ENCODE assay signal across 18 cellular contexts in the genomic region with DNA sequence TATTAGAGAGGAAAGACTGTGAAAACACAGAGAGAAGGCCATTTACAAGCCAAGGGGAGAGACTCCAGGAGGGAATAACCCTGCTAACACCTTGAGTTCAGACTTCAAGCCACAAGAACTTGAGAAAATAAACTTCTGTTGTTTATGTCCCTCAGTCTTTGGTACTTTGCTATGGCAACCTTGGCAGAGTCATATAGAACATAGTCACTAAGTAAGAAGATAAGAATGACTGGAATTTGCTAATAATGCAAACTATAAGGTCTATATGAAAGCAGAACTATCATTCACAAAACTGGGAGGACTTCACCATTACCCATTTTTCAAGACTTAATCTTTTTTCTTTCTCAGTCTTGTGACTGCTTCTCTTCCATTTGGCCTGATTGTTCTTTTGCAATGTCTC.
DNase-seq lines count a peak whose midpoint lies in the region; ATAC-seq, FAIRE-seq and TF ChIP-seq lines count a peak whose summit lies in the region.
"Had no signal": no experiment of that assay in that cellular context is flagged by ENCODE, and none has a peak within 500 bp of the region (broad histone marks: within the 10 kb centered on the region; RNA-seq: fewer than 3 reads in every experiment).

No MANE protein-coding gene starts in this region.

- H3K27me3 Mint-ChIP-seq in activated naive CD8-positive, alpha-beta T cell treated with anti-CD3 and anti-CD28 coated beads, Interleukin-2, amount 50 U/mL, for 24 hours: no peaks in the 10 kb centered on the region
- H3K27me3 Mint-ChIP-seq: activated naive CD8-positive, alpha-beta T cell treated with anti-CD3 and anti-CD28 coated beads, Interleukin-2, amount 10 ng/mL, durations not matched to agents 7 days and 5 days had no signal

- no peak overlapping the region for H3K18ac ChIP-seq in mesendoderm (ENCODE audit: low read length)

- ATAC-seq in activated naive CD8-positive, alpha-beta T cell treated with anti-CD3 and anti-CD28 coated beads, Interleukin-2, amount 50 U/mL, for 24 hours: no peak
- ATAC-seq: naive thymus-derived CD4-positive, alpha-beta T cell; psoas muscle had no signal

- no peak overlapping the region for H3K27ac Mint-ChIP-seq in activated naive CD8-positive, alpha-beta T cell treated with anti-CD3 and anti-CD28 coated beads, Interleukin-2, amount 50 U/mL, for 24 hours
- H3K27ac Mint-ChIP-seq: activated naive CD8-positive, alpha-beta T cell treated with anti-CD3 and anti-CD28 coated beads, Interleukin-2, amount 10 ng/mL, durations not matched to agents 7 days and 5 days; naive thymus-derived CD4-positive, alpha-beta T cell had no signal

- no peak overlapping the region for H2BK15ac ChIP-seq in mesendoderm (replicated peaks; ENCODE audit: low read depth)

- H4K8ac ChIP-seq in mesendoderm (ENCODE audit: low read depth, low read length): no peak overlapping the region

- no peak overlapping the region for H3K4me3 Mint-ChIP-seq in activated naive CD8-positive, alpha-beta T cell treated with anti-CD3 and anti-CD28 coated beads, Interleukin-2, amount 50 U/mL, for 24 hours
- H3K4me3 Mint-ChIP-seq: activated naive CD8-positive, alpha-beta T cell treated with anti-CD3 and anti-CD28 coated beads, Interleukin-2, amount 10 ng/mL, durations not matched to agents 7 days and 5 days; naive thymus-derived CD4-positive, alpha-beta T cell had no signal

- no peak overlapping the region for H4K5ac ChIP-seq in mesendoderm (ENCODE audit: low read length)

- no peak overlapping the region for H3K23ac ChIP-seq in mesendoderm (ENCODE audit: low read length)

- no peaks in the 10 kb centered on the region for H3K9me3 ChIP-seq in endothelial cell of umbilical vein (replicated peaks; ENCODE audit: control insufficient read depth, insufficient read depth, low read length)

- H3K4me1 ChIP-seq in endothelial cell of umbilical vein (ENCODE audit: control insufficient read depth, extremely low read depth, insufficient read depth, low read length) (no peaks in the 10 kb centered on the region), mesendoderm (ENCODE audit: control insufficient read depth, low read depth, low read length) (no peaks in the 10 kb centered on the region)
- H3K4me1 ChIP-seq: BLaER1, psoas muscle had no signal

- no peak for TF ChIP-seq POLR2A in endothelial cell of umbilical vein (IDR thresholded peaks at IDR 0.05; ENCODE audit: low read depth, low read length)

- no peak overlapping the region for H3K4me2 ChIP-seq in endothelial cell of umbilical vein (ENCODE audit: insufficient read depth, low read length)
- H3K4me2 ChIP-seq in mesendoderm (ENCODE audit: low read length): no peak overlapping the region
- H3K4me2 ChIP-seq: BLaER1 had no signal

- H3K79me2 ChIP-seq in endothelial cell of umbilical vein (ENCODE audit: control insufficient read depth, insufficient read depth, low read length): no peaks in the 10 kb centered on the region
- H3K79me2 ChIP-seq in mesendoderm (ENCODE audit: control insufficient read depth, insufficient read depth, low read length): no peaks in the 10 kb centered on the region

- DNase-seq in AG10803 (ENCODE audit: low read depth) (peak; percentile 74), HT1080 (ENCODE audit: low read depth) (peak; percentile 13), endothelial cell of umbilical vein (ENCODE audit: low read depth, low spot score) (peak; percentile 23), mesendoderm (peak; percentile 5), GDM1 (lab: John Stamatoyannopoulos, UW) (no peak), cerebellar nuclear complex (lab: John Stamatoyannopoulos, UW) (no peak), nucleus accumbens (lab: John Stamatoyannopoulos, UW) (no peak)
- no peak for DNase-seq in activated naive CD8-positive, alpha-beta T cell treated with anti-CD3 and anti-CD28 coated beads, Interleukin-2, amount 50 U/mL, for 24 hours
- DNase-seq: activated naive CD8-positive, alpha-beta T cell treated with anti-CD3 and anti-CD28 coated beads, Interleukin-2, amount 10 ng/mL, durations not matched to agents 7 days and 5 days; naive thymus-derived CD4-positive, alpha-beta T cell; NCI-H1694 treated with DMSO at 0.1 percent for 48 hours; NCI-H446 treated with DMSO at 0.1 percent for 48 hours; psoas muscle; SHP77 treated with DMSO at 0.1 percent for 48 hours had no signal

- peaks cover 4% of the 10 kb centered on the region for H3K9me3 Mint-ChIP-seq in activated naive CD8-positive, alpha-beta T cell treated with anti-CD3 and anti-CD28 coated beads, Interleukin-2, amount 50 U/mL, for 24 hours

- H3K27me3 ChIP-seq in endothelial cell of umbilical vein (ENCODE audit: control insufficient read depth in 2 of 2, insufficient read depth in 2 of 2, low read length in 2 of 2) (no peaks in the 10 kb centered on the region), mesendoderm (ENCODE audit: insufficient read depth, low read length, poor library complexity) (no peaks in the 10 kb centered on the region)
- H3K27me3 ChIP-seq: BLaER1 had no signal

- H3K27ac ChIP-seq in endothelial cell of umbilical vein (ENCODE audit: insufficient read depth, low read depth, low read length) (no peak overlapping the region), mesendoderm (ENCODE audit: low read depth, low read length) (no peak overlapping the region)
- H3K27ac ChIP-seq: BLaER1, epithelial cell of prostate, psoas muscle had no signal

- no peak overlapping the region for H3K9ac ChIP-seq in endothelial cell of umbilical vein (replicated peaks; ENCODE audit: extremely low read depth, insufficient read depth, low read length)
- no peak overlapping the region for H3K9ac ChIP-seq in mesendoderm (ENCODE audit: low read length)
- H3K9ac ChIP-seq: BLaER1 had no signal

- no peak overlapping the region for H3K4me3 ChIP-seq in AG10803 (ENCODE audit: low read length)
- no peak overlapping the region for H3K4me3 ChIP-seq in endothelial cell of umbilical vein (replicated peaks in 1 of 3; ENCODE audit: insufficient read depth in 1 of 3, low read depth in 1 of 3, low read length in 3 of 3)
- no peak overlapping the region for H3K4me3 ChIP-seq in mesendoderm (ENCODE audit: low read length)
- H3K4me3 ChIP-seq: BLaER1, psoas muscle had no signal

- H3K36me3 ChIP-seq in endothelial cell of umbilical vein (ENCODE audit: control insufficient read depth in 2 of 2, extremely low read depth in 1 of 2, insufficient read depth in 2 of 2, low read length in 2 of 2) (no peaks in the 10 kb centered on the region), mesendoderm (ENCODE audit: control insufficient read depth, insufficient read depth, low read length) (no peaks in the 10 kb centered on the region)
- H3K36me3 ChIP-seq: BLaER1 had no signal

- no peak overlapping the region for H3K4ac ChIP-seq in mesendoderm (ENCODE audit: low read depth, low read length)

- no peak overlapping the region for H2AK5ac ChIP-seq in mesendoderm (ENCODE audit: low read length)

- H3K79me1 ChIP-seq in mesendoderm (ENCODE audit: low read length): no peaks in the 10 kb centered on the region

- no peaks in the 10 kb centered on the region for H4K20me1 ChIP-seq in endothelial cell of umbilical vein (replicated peaks; ENCODE audit: control insufficient read depth, extremely low read depth, insufficient read depth, low read length)
- H4K20me1 ChIP-seq: BLaER1 had no signal

- BruUV-seq in endothelial cell of umbilical vein (replicated peaks; lab: Mats Ljungman, UMichigan): no TSS peak

- H3K36me3 Mint-ChIP-seq in activated naive CD8-positive, alpha-beta T cell treated with anti-CD3 and anti-CD28 coated beads, Interleukin-2, amount 50 U/mL, for 24 hours (ENCODE audit: low read depth): no peaks in the 10 kb centered on the region
- H3K36me3 Mint-ChIP-seq: activated naive CD8-positive, alpha-beta T cell treated with anti-CD3 and anti-CD28 coated beads, Interleukin-2, amount 10 ng/mL, durations not matched to agents 7 days and 5 days; naive thymus-derived CD4-positive, alpha-beta T cell had no signal

- dilution Hi-C loops in endothelial cell of umbilical vein (cut with MboI; ENCODE audit: extremely low pct_ligation_motif_present, low sequenced_read_pairs): no loop called here

- FAIRE-seq in endothelial cell of umbilical vein (lab: Jason Lieb, UNC): no peak
- FAIRE-seq: colon, HTR-8/SVneo had no signal

- CTCF ChIA-PET in endothelial cell of umbilical vein (lab: Charles Lee): no interaction called here

- TF ChIP-seq CTCF in AG10803 (conservative IDR thresholded peaks at IDR 0.05; ENCODE audit: low read length) (no peak), endothelial cell of umbilical vein (IDR thresholded peaks at IDR 0.05; ENCODE audit: extremely low read depth in 1 of 2, insufficient read depth in 1 of 2, low read depth in 1 of 2, low read length in 2 of 2) (no peak)

- H2AFZ ChIP-seq in endothelial cell of umbilical vein (ENCODE audit: low read depth, low read length): no peak overlapping the region

- no peaks in the 10 kb centered on the region for H3K4me1 Mint-ChIP-seq in activated naive CD8-positive, alpha-beta T cell treated with anti-CD3 and anti-CD28 coated beads, Interleukin-2, amount 50 U/mL, for 24 hours
- H3K4me1 Mint-ChIP-seq: activated naive CD8-positive, alpha-beta T cell treated with anti-CD3 and anti-CD28 coated beads, Interleukin-2, amount 10 ng/mL, durations not matched to agents 7 days and 5 days; naive thymus-derived CD4-positive, alpha-beta T cell had no signal

- H2BK5ac ChIP-seq in mesendoderm (ENCODE audit: low read length): no peak overlapping the region

- intact Hi-C loops in endothelial cell of umbilical vein (cut with micrococcal nuclease): no loop called here

- no peak overlapping the region for H2BK120ac ChIP-seq in mesendoderm (ENCODE audit: low read depth, low read length)

- POLR2A ChIA-PET in endothelial cell of umbilical vein (lab: Charles Lee): no interaction called here

- H3K56ac ChIP-seq in mesendoderm (ENCODE audit: low read length): no peak overlapping the region

- H3K9me1 ChIP-seq in endothelial cell of umbilical vein (replicated peaks; ENCODE audit: control insufficient read depth, extremely low read depth, insufficient read depth, low read length): no peaks in the 10 kb centered on the region

TF ChIP-seq in endothelial cell of umbilical vein, 7 proteins besides CTCF, POLR2A, EP300 and RAD21:
- TF ChIP-seq MYC (IDR thresholded peaks at IDR 0.05; ENCODE audit: low read depth, low read length) (no peak), EZH2 (IDR thresholded peaks at IDR 0.05; ENCODE audit: borderline replicate concordance, low read depth, low read length, severe bottlenecking) (no peak), POLR2AphosphoS5 (IDR thresholded peaks at IDR 0.05; ENCODE audit: insufficient read depth, low read depth, low read length) (no peak), FOS (IDR thresholded peaks at IDR 0.05; ENCODE audit: borderline replicate concordance, insufficient read depth, low read length) (no peak), GATA2 (IDR thresholded peaks at IDR 0.05; ENCODE audit: insufficient read depth, insufficient read length, low read depth, low read length) (no peak), JUN (IDR thresholded peaks at IDR 0.05; ENCODE audit: borderline replicate concordance, insufficient read depth, insufficient read length, low read depth) (no peak)
- TF ChIP-seq, protein P1, sequence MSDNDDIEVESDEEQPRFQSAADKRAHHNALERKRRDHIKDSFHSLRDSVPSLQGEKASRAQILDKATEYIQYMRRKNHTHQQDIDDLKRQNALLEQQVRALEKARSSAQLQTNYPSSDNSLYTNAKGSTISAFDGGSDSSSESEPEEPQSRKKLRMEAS (IDR thresholded peaks at IDR 0.05; ENCODE audit: insufficient read depth, insufficient read length): no peak

Comparison
In these comparisons a context has a peak if more than half of its experiments do, and no peak if none do; other contexts are left out.
1. DNase-seq: peak in AG10803 (single experiment), HT1080 (single experiment), endothelial cell of umbilical vein (single experiment) and mesendoderm (single experiment); none in GDM1 (single experiment), activated naive CD8-positive, alpha-beta T cell treated with anti-CD3 and anti-CD28 coated beads, Interleukin-2, amount 50 U/mL, for 24 hours (single experiment), cerebellar nuclear complex (0 of 2) and nucleus accumbens (0 of 56).